8 cellular contexts compared by ENCODE assay signal in genomic region chrX:155880586-155881157, GRCh38. TPM values are rescaled to one million over a fixed set of nuclear protein-coding genes. Genes with fewer than 3 reads are reported as not detected.
DNase-seq lines count a peak whose midpoint lies in the region; ATAC-seq and TF ChIP-seq lines count a peak whose summit lies in the region.

No MANE protein-coding gene starts in this region.

- H3K36me3 ChIP-seq in KMS-11 (ENCODE audit: insufficient read depth) (no peaks in the 10 kb centered on the region), uterus (no peaks in the 10 kb centered on the region)

- H3K27me3 Mint-ChIP-seq in MCF 10A (ENCODE audit: insufficient read depth, unreplicated experiment): no peaks in the 10 kb centered on the region
- H3K27me3 Mint-ChIP-seq in memory B cell: no peaks in the 10 kb centered on the region

- H3K4me2 ChIP-seq in KMS-11: peak overlapping the region; percentile 68

- TF ChIP-seq POLR2A in uterus (IDR thresholded peaks at IDR 0.05): no peak

- peak overlapping the region; percentile 70; the same call in 1 of the 2 replicates for H3K9ac ChIP-seq in KMS-11

- H3K79me2 ChIP-seq in KMS-11 (ENCODE audit: insufficient read depth, low read depth): peaks cover 17% of the 10 kb centered on the region

- H3K36me3 Mint-ChIP-seq in MCF 10A (ENCODE audit: insufficient read depth, unreplicated experiment): peaks cover 6% of the 10 kb centered on the region
- H3K36me3 Mint-ChIP-seq in memory B cell: peaks cover 8% of the 10 kb centered on the region

- POLR2A ChIA-PET in MCF 10A (lab: Yijun Ruan, JAX): no interaction called here

- no peak for DNase-seq in MCF 10A (ENCODE audit: unreplicated experiment)
- no peak for DNase-seq in memory B cell (ENCODE audit: low spot score in 2 of 2)
- no peak for DNase-seq in uterus
- no peak for DNase-seq in NOMO-1 treated with DMSO at 0.1 percent for 48 hours (lab: John Stamatoyannopoulos, UW; ENCODE audit: unreplicated experiment)
- DNase-seq in 8988T: no peak
- no peak for DNase-seq in NCI-H1930 (lab: John Stamatoyannopoulos, UW)

- no TSS peak for BruUV-seq in MCF 10A (replicated peaks; lab: Mats Ljungman, UMichigan)

- H3K9me3 Mint-ChIP-seq in MCF 10A (ENCODE audit: unreplicated experiment) (peaks cover 9% of the 10 kb centered on the region), memory B cell (peaks cover 5% of the 10 kb centered on the region)

- H4K20me1 ChIP-seq in KMS-11 (ENCODE audit: insufficient read depth): no peaks in the 10 kb centered on the region

- TF ChIP-seq CTCF in KMS-11 (conservative IDR thresholded peaks at IDR 0.05; ENCODE audit: low read depth, low read length) (no peak), MCF 10A (IDR thresholded peaks at IDR 0.05; ENCODE audit: unreplicated experiment) (no peak), uterus (IDR thresholded peaks at IDR 0.05) (no peak)

- peaks cover 6% of the 10 kb centered on the region for H3K4me1 ChIP-seq in KMS-11 (ENCODE audit: low read depth, poor library complexity, severe bottlenecking)
- no peaks in the 10 kb centered on the region for H3K4me1 ChIP-seq in uterus

- no peaks in the 10 kb centered on the region for H3K9me3 ChIP-seq in uterus

- H3K4me1 Mint-ChIP-seq in MCF 10A (ENCODE audit: insufficient read depth, unreplicated experiment): peaks cover 13% of the 10 kb centered on the region
- H3K4me1 Mint-ChIP-seq in memory B cell: peaks cover 23% of the 10 kb centered on the region

- no peak overlapping the region for H3K27ac ChIP-seq in KMS-11
- peak overlapping the region; percentile 51 to 59 for H3K27ac ChIP-seq in uterus

- peak overlapping the region; percentile 91 for H2AFZ ChIP-seq in KMS-11 (ENCODE audit: low read depth)

- intact Hi-C loops in MCF 10A (cut with micrococcal nuclease) (no loop called here), uterus (cut with DNase I; ENCODE audit: low total_unique reads) (no loop called here)

- H3K4me3 Mint-ChIP-seq in MCF 10A (ENCODE audit: unreplicated experiment) (peak overlapping the region; percentile 80), memory B cell (peak overlapping the region; percentile 93)

- peak overlapping the region; percentile 94 for H3K27ac Mint-ChIP-seq in MCF 10A (ENCODE audit: low read depth, unreplicated experiment)
- H3K27ac Mint-ChIP-seq in memory B cell: peak overlapping the region; percentile 94

- CTCF ChIA-PET in MCF 10A (lab: Yijun Ruan, JAX): no interaction called here

- H3K27me3 ChIP-seq in KMS-11 (ENCODE audit: insufficient read depth, low read depth) (no peaks in the 10 kb centered on the region), uterus (no peaks in the 10 kb centered on the region)

- ATAC-seq in GM19035 (IDR thresholded peaks at IDR 0.05; ENCODE audit: unreplicated experiment) (peak; percentile 3), memory B cell (ENCODE audit: low read depth) (no peak)

- H3K4me3 ChIP-seq in KMS-11 (IDR thresholded peaks at IDR 0.05; ENCODE audit: insufficient read depth, low read depth, low read length): no peak overlapping the region
- H3K4me3 ChIP-seq in uterus: peak overlapping the region; percentile 50 to 57

RNA-seq across cellular contexts. Expression of gene VAMP7, which starts 0.5 kb away (rescaled TPM):
- total RNA-seq in MCF 10A (2022): 44.6 and 46.1 TPM in 2 replicates
- 10 to 100 TPM; 23.2 to 38.9 (median 34.5) TPM for total RNA-seq in uterus
